Comparison of ENCODE assay signal across 12 cellular contexts in genomic region chr12:121611306-121611705, GRCh38. TPM values are rescaled to one million over a fixed set of nuclear protein-coding genes. Genes with fewer than 3 reads are reported as not detected.
A peak's percentile ranks its signal among the peaks of the same experiment; 100 is the strongest.
DNase-seq lines count a peak whose midpoint lies in the region; ATAC-seq and TF ChIP-seq lines count a peak whose summit lies in the region.
"Had no signal": no experiment of that assay in that cellular context is flagged by ENCODE, and none has a peak within 500 bp of the region (broad histone marks: within the 10 kb centered on the region; RNA-seq: fewer than 3 reads in every experiment).

No MANE protein-coding gene starts in this region.

- H2BK12ac ChIP-seq in H9 (ENCODE audit: insufficient read length, low read depth, low read length), result no peak overlapping the region

- intact Hi-C loops in thyroid gland (cut with DNase I), result no loop called here

- no peak overlapping the region for H2BK5ac ChIP-seq in H9 (ENCODE audit: insufficient read length, low read length)

- no peaks in the 10 kb centered on the region for H4K20me1 ChIP-seq in H9 (ENCODE audit: control insufficient read depth, insufficient read depth, insufficient read length)

- H3K27me3 ChIP-seq in H9 (ENCODE audit: insufficient read depth, low read length) (no peaks in the 10 kb centered on the region), RWPE2 (ENCODE audit: insufficient read depth, poor library complexity, severe bottlenecking) (no peaks in the 10 kb centered on the region), endodermal cell (ENCODE audit: control insufficient read depth, insufficient read depth, low read length, poor library complexity, severe bottlenecking) (no peaks in the 10 kb centered on the region), skeletal muscle tissue (ENCODE audit: control insufficient read depth in 3 of 3, insufficient read depth in 3 of 3, low read length in 3 of 3) (no peaks in the 10 kb centered on the region), thyroid gland (no peaks in the 10 kb centered on the region)
- H3K27me3 ChIP-seq: SJSA1 had no signal

- peak overlapping the region in 2 of 3 experiments; percentile 4 to 70; a peak in 3 of 7 replicates for H3K27ac Mint-ChIP-seq in H9
- no peak overlapping the region for H3K27ac Mint-ChIP-seq in endodermal cell

- H3K9me3 Mint-ChIP-seq in H9, result peaks cover 0 to 3% of the 10 kb centered on the region in 2 experiments; a peak in 2 of 5 replicates
- peaks cover 4% of the 10 kb centered on the region for H3K9me3 Mint-ChIP-seq in endodermal cell
- H3K9me3 Mint-ChIP-seq: immature natural killer cell had no signal

- H2BK15ac ChIP-seq in H9 (ENCODE audit: low read depth, low read length), result no peak overlapping the region

- no peaks in the 10 kb centered on the region for H3K79me1 ChIP-seq in H9 (ENCODE audit: insufficient read depth, low read depth, low read length, poor library complexity, severe bottlenecking)

- WGBS in H9 (ENCODE audit: extremely low coverage, insufficient read length, low lambda C conversion rate), result no CpG with 5 or more reads among the region's 2 CpGs
- WGBS in endodermal cell (ENCODE audit: insufficient coverage in 1 of 2, insufficient read length in 1 of 2), 2 experiments, result 94 to 100% methylated on average over 1 to 2 of the region's 2 CpGs
- WGBS in thyroid gland, 2 donors, result 75 to 100% methylated on average over 1 to 2 of the region's 2 CpGs

- peak; percentile 91 for DNase-seq in H9
- DNase-seq in RWPE2 (ENCODE audit: low spot score), result no peak
- DNase-seq in endodermal cell, result peak; percentile 92
- no peak for DNase-seq in DMS153 treated with DMSO at 0.1 percent for 48 hours (lab: John Stamatoyannopoulos, UW; ENCODE audit: unreplicated experiment)
- no peak for DNase-seq in thyroid gland
- DNase-seq: effector CD8-positive, alpha-beta T cell; GDM1; immature natural killer cell had no signal

- no peak overlapping the region for H4K5ac ChIP-seq in H9 (ENCODE audit: insufficient read length, low read depth, low read length)

- no peak overlapping the region for H4K8ac ChIP-seq in H9 (replicated peaks; ENCODE audit: insufficient read length, low read depth, low read length)

- no peak overlapping the region for H2AK5ac ChIP-seq in H9 (ENCODE audit: insufficient read length, low read length)

- ATAC-seq in RWPE2 (ENCODE audit: low read depth) (peak; percentile 70), GM19452 (IDR thresholded peaks at IDR 0.05; ENCODE audit: unreplicated experiment) (no peak)

- H2BK20ac ChIP-seq in H9 (ENCODE audit: low read depth, low read length, poor library complexity, severe bottlenecking), result no peak overlapping the region

- H3K9ac ChIP-seq in H9 (ENCODE audit: extremely low read depth, insufficient read length, low read length) (no peak overlapping the region), endodermal cell (ENCODE audit: extremely low read depth, low read length, poor library complexity, severe bottlenecking) (no peak overlapping the region), skeletal muscle tissue (ENCODE audit: low read depth in 1 of 3, low read length in 3 of 3) (peak overlapping the region in 1 of 3 donors; percentile 81)
- H3K9ac ChIP-seq: parathyroid adenoma had no signal

- H3K36me3 ChIP-seq in RWPE2 (ENCODE audit: low read depth), result no peaks in the 10 kb centered on the region
- H3K36me3 ChIP-seq in endodermal cell (ENCODE audit: control insufficient read depth, insufficient read depth, low read length), result no peaks in the 10 kb centered on the region
- no peaks in the 10 kb centered on the region for H3K36me3 ChIP-seq in skeletal muscle tissue (ENCODE audit: control insufficient read depth in 3 of 3, insufficient read depth in 3 of 3, low read length in 3 of 3)
- no peaks in the 10 kb centered on the region for H3K36me3 ChIP-seq in thyroid gland
- H3K36me3 ChIP-seq: SJSA1 had no signal

- H3K36me3 Mint-ChIP-seq in H9 (ENCODE audit: insufficient read depth in 1 of 3, low read depth in 3 of 3) (peaks cover 0 to 5% (median 0%) of the 10 kb centered on the region in 3 experiments; a peak in 2 of 7 replicates), endodermal cell (ENCODE audit: low read depth) (peaks cover 2% of the 10 kb centered on the region)

- no peak overlapping the region for H3K4me2 ChIP-seq in H9 (ENCODE audit: insufficient read depth, insufficient read length, low read length)

- no peak overlapping the region for H3K18ac ChIP-seq in H9 (ENCODE audit: insufficient read length, low read depth, low read length)

- no peaks in the 10 kb centered on the region for H3K79me2 ChIP-seq in H9 (ENCODE audit: insufficient read depth, low read length)
- H3K79me2 ChIP-seq: parathyroid adenoma had no signal

- TF ChIP-seq CTCF in H9 (conservative IDR thresholded peaks at IDR 0.05), result no peak
- TF ChIP-seq CTCF in RWPE2 (IDR thresholded peaks at IDR 0.05; ENCODE audit: poor library complexity, severe bottlenecking), result no peak
- TF ChIP-seq CTCF in endodermal cell (conservative IDR thresholded peaks at IDR 0.05), result no peak
- no peak for TF ChIP-seq CTCF in thyroid gland (IDR thresholded peaks at IDR 0.05)

- H3K27me3 Mint-ChIP-seq in H9 (ENCODE audit: low read depth) (no peaks in the 10 kb centered on the region), endodermal cell (ENCODE audit: insufficient read depth) (no peaks in the 10 kb centered on the region)

- no peak overlapping the region for H3K4ac ChIP-seq in H9 (ENCODE audit: low read depth, low read length)

- H3K4me1 Mint-ChIP-seq in H9 (peaks cover 8 to 28% of the 10 kb centered on the region in 2 experiments), endodermal cell (peaks cover 10% of the 10 kb centered on the region)

- H3K14ac ChIP-seq in H9 (ENCODE audit: insufficient read depth, low read length), result no peak overlapping the region

- H3K4me3 Mint-ChIP-seq in H9 (no peak overlapping the region), endodermal cell (no peak overlapping the region)
- H3K4me3 Mint-ChIP-seq: immature natural killer cell had no signal

- no peak overlapping the region for H3T11ph ChIP-seq in H9 (ENCODE audit: low read length)

- no peak overlapping the region for H3K56ac ChIP-seq in H9 (ENCODE audit: insufficient read length, low read depth, low read length)

- H3K4me3 ChIP-seq in RWPE2 (ENCODE audit: severe bottlenecking) (no peak overlapping the region), endodermal cell (ENCODE audit: low read length) (no peak overlapping the region), skeletal muscle tissue (ENCODE audit: low read length in 3 of 3) (no peak overlapping the region), thyroid gland (replicated peaks in 1 of 3) (no peak overlapping the region)
- H3K4me3 ChIP-seq: SJSA1 had no signal

- no peak overlapping the region for H2BK120ac ChIP-seq in H9 (ENCODE audit: low read depth, low read length, poor library complexity, severe bottlenecking)

- H3K9me3 ChIP-seq in H9 (ENCODE audit: control insufficient read depth, low read depth, low read length), result no peaks in the 10 kb centered on the region
- no peaks in the 10 kb centered on the region for H3K9me3 ChIP-seq in RWPE2 (ENCODE audit: severe bottlenecking)
- H3K9me3 ChIP-seq in endodermal cell (ENCODE audit: control insufficient read depth, low read length), result no peaks in the 10 kb centered on the region
- no peaks in the 10 kb centered on the region for H3K9me3 ChIP-seq in skeletal muscle tissue (ENCODE audit: control insufficient read depth in 3 of 3, low read length in 3 of 3)
- no peaks in the 10 kb centered on the region for H3K9me3 ChIP-seq in thyroid gland
- H3K9me3 ChIP-seq: SJSA1 had no signal

- H3K4me1 ChIP-seq in H9 (ENCODE audit: insufficient read depth, low read length) (no peaks in the 10 kb centered on the region), RWPE2 (ENCODE audit: insufficient read depth, poor library complexity, severe bottlenecking) (no peaks in the 10 kb centered on the region), endodermal cell (ENCODE audit: control insufficient read depth, insufficient read depth, low read length) (no peaks in the 10 kb centered on the region), skeletal muscle tissue (ENCODE audit: control insufficient read depth in 3 of 3, insufficient read depth in 3 of 3, low read length in 3 of 3) (peaks cover 11 to 15% (median 11%) of the 10 kb centered on the region in 3 donors), thyroid gland (no peaks in the 10 kb centered on the region)
- H3K4me1 ChIP-seq: SJSA1 had no signal

- H3K27ac ChIP-seq in H9 (ENCODE audit: insufficient read length, low read depth, low read length), result no peak overlapping the region
- H3K27ac ChIP-seq in RWPE2 (ENCODE audit: poor library complexity, severe bottlenecking), result no peak overlapping the region
- no peak overlapping the region for H3K27ac ChIP-seq in endodermal cell (ENCODE audit: low read depth, low read length)
- H3K27ac ChIP-seq in skeletal muscle tissue (ENCODE audit: low read depth, low read length), result peak overlapping the region; percentile 83
- no peak overlapping the region for H3K27ac ChIP-seq in thyroid gland
- H3K27ac ChIP-seq: SJSA1 had no signal

- H3K23me2 ChIP-seq in H9 (ENCODE audit: insufficient read length, low read depth, low read length, poor library complexity, severe bottlenecking), result no peaks in the 10 kb centered on the region

- H4K91ac ChIP-seq in H9 (ENCODE audit: insufficient read length, low read depth, low read length), result no peak overlapping the region

- TF ChIP-seq POLR2A in thyroid gland (IDR thresholded peaks at IDR 0.05), result no peak

- H3K23ac ChIP-seq in H9 (ENCODE audit: insufficient read length, low read depth, low read length), result no peak overlapping the region

- no peak overlapping the region for H2AFZ ChIP-seq in H9 (ENCODE audit: low read length)

RNA-seq across cellular contexts. Expression of gene ORAI1, which starts 15.0 kb away (rescaled TPM):
- total RNA-seq in H9 (2021) (24.7 and 26.3 TPM in 2 replicates), endodermal cell (10 to 100 TPM; 35.3 to 39.2 TPM), skeletal muscle tissue (10.4 TPM), thyroid gland (10 to 100 TPM; 12.7 to 27.1 (median 17.0) TPM)
- polyA plus RNA-seq in endodermal cell (2013, experiment 1 of 2), result 11.8 TPM
- 11.2 TPM for polyA plus RNA-seq in endodermal cell (2013, experiment 2 of 2)

RNA-seq across cellular contexts. Expression of gene KDM2B, which starts 30.5 kb away (rescaled TPM):
- 137 and 143 TPM in 2 replicates for total RNA-seq in H9 (2021)
- 100 to 1,000 TPM; 103 to 125 TPM for total RNA-seq in endodermal cell
- polyA plus RNA-seq in endodermal cell (2013, experiment 1 of 2), result 64.7 TPM
- 60.8 TPM for polyA plus RNA-seq in endodermal cell (2013, experiment 2 of 2)
- 28.7 TPM for total RNA-seq in skeletal muscle tissue
- 10 to 100 TPM; 15.5 to 32.1 (median 21.2) TPM for total RNA-seq in thyroid gland

RNA-seq across cellular contexts. Expression of gene MORN3, which starts 58.1 kb away (rescaled TPM):
- total RNA-seq in H9 (2021) (0.24 and 0.37 TPM in 2 replicates), endodermal cell (1 to 10 TPM; 1.4 to 1.6 TPM), skeletal muscle tissue (under 0.01 TPM), thyroid gland (1 to 10 TPM in 3 of 4 donors, under 1 TPM in 1; 0.40 to 2.3 (median 1.1) TPM)
- polyA plus RNA-seq in endodermal cell (2013, experiment 1 of 2), result 0.96 TPM
- 0.79 TPM for polyA plus RNA-seq in endodermal cell (2013, experiment 2 of 2)
- total RNA-seq: SJSA1 had no signal

Comparison
In these comparisons a context has a peak if more than half of its experiments do, and no peak if none do; other contexts are left out.
1. DNase-seq: peak in H9 (single experiment) and endodermal cell (single experiment); none in RWPE2 (single experiment), DMS153 treated with DMSO at 0.1 percent for 48 hours (single experiment) and thyroid gland (0 of 2).